1 cellular context compared by ENCODE assay signal in the genomic region with DNA sequence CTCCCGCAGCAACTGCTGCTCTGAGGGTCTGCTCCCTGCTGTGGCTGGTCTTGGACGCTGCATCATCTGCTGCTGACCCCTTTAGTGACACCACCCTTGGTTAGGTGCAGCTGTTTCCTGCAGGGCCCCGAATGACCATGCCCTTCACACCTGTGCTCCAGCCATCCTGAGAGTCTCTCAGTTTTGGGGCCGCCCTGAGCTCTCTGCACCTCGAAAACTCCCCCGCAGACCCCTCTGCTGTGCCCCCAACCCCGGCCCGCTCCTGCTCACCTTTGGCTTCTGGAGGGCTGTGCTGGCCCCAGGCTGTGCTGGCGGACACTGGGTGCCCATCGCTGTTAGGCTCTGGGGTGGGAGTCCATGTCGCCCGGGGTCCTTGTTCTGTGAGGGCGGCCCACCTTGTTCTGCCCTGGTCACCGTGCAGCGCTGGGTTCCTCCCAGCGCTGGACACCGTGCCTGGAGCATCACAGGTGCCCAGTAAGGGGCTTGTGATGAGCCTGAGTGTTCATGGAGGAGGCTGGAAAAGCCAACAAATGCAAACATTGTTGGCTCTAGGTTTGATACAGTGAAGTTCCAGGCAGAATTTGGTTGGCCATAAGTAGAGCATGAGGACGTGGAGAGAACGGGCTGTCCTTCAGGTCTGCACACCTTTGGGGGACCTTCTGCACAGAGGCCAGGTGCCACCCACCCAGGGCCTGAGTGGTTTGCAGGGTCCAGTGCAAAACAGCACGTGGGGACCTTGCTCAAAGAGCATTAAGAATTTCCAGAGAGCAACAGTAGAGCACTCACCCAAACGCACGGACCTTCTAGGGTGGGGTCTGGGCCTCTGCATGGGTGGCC.
TF ChIP-seq lines count a peak whose summit lies in the region.

No MANE protein-coding gene starts in this region.

TF ChIP-seq in A549, 52 proteins besides CTCF, POLR2A, EP300 and RAD21:
- TF ChIP-seq RNF2 (IDR thresholded peaks at IDR 0.05; ENCODE audit: borderline replicate concordance, low read depth) (no peak), ZSCAN20 (CRISPR knock-in tag; IDR thresholded peaks at IDR 0.05) (no peak), KDM5A (IDR thresholded peaks at IDR 0.05) (no peak), MAZ (IDR thresholded peaks at IDR 0.05; ENCODE audit: borderline replicate concordance, low read depth, low read length) (no peak), REST (IDR thresholded peaks at IDR 0.05) (no peak), HDAC2 (IDR thresholded peaks at IDR 0.05) (no peak), JUNB (IDR thresholded peaks at IDR 0.05) (no peak), NFE2L2 (conservative IDR thresholded peaks at IDR 0.05; ENCODE audit: low read length) (no peak), NPAS2 (CRISPR knock-in tag; IDR thresholded peaks at IDR 0.05; ENCODE audit: borderline replicate concordance) (no peak), RARB (CRISPR knock-in tag; IDR thresholded peaks at IDR 0.05) (no peak), CBX2 (IDR thresholded peaks at IDR 0.05; ENCODE audit: borderline replicate concordance, low read depth) (no peak), KDM1A (IDR thresholded peaks at IDR 0.05; ENCODE audit: low read depth) (no peak), FOSB (CRISPR knock-in tag; IDR thresholded peaks at IDR 0.05) (no peak)
- TF ChIP-seq, protein P1, sequence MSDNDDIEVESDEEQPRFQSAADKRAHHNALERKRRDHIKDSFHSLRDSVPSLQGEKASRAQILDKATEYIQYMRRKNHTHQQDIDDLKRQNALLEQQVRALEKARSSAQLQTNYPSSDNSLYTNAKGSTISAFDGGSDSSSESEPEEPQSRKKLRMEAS (IDR thresholded peaks at IDR 0.05) = no peak
